Comparison of ENCODE assay signal across 18 cellular contexts in the genomic region with DNA sequence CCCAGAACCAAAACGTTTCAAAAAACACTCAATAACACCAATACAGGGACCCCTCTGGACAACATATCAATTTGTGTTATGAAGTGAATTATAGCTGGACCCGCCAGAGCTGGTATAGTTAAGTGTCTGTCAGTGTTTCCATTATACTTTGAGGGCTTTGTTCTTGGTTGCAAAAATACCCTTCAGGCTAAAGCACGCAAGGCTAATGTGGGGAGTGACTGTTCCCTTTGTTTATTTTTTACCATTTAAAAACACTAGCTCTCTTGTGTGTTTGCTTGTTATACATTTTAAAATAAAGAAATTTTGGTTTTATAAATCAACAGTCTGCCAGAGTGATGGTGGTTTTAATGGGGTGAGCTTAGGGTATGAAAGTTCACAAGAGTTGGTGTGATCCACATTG.
"Had no signal": no experiment of that assay in that cellular context is flagged by ENCODE, and none has a peak within 500 bp of the region (broad histone marks: within the 10 kb centered on the region; RNA-seq: fewer than 3 reads in every experiment).

No MANE protein-coding gene starts in this region.

- H3K4me1 Mint-ChIP-seq: activated naive CD8-positive, alpha-beta T cell treated with anti-CD3 and anti-CD28 coated beads for 36 hours; immature natural killer cell; naive B cell; stimulated activated effector memory CD8-positive, alpha-beta T cell treated with anti-CD3 and anti-CD28 coated beads, Interleukin-12 subunit alpha, Interleukin-12 subunit beta, amount 100 ng/mL, for 72 hours had no signal

- H3K27me3 ChIP-seq: neutrophil had no signal

- ATAC-seq: stimulated activated effector memory CD8-positive, alpha-beta T cell treated with anti-CD3 and anti-CD28 coated beads, Interleukin-12 subunit alpha, Interleukin-12 subunit beta, amount 100 ng/mL, for 72 hours had no signal

- H3K4me2 ChIP-seq: smooth muscle cell had no signal

- H3K36me3 ChIP-seq: lower lobe of right lung, neutrophil had no signal

- H3K27ac Mint-ChIP-seq: activated naive CD8-positive, alpha-beta T cell treated with anti-CD3 and anti-CD28 coated beads for 36 hours; immature natural killer cell; naive B cell; stimulated activated effector memory CD8-positive, alpha-beta T cell treated with anti-CD3 and anti-CD28 coated beads, Interleukin-12 subunit alpha, Interleukin-12 subunit beta, amount 100 ng/mL, for 72 hours; T-helper 2 cell treated with Interferon-gamma antibody and Interleukin-4, amounts not matched to agents 5 μg/mL and 100 μg/mL, for 36 hours had no signal

- H3K4me3 Mint-ChIP-seq: activated naive CD8-positive, alpha-beta T cell treated with anti-CD3 and anti-CD28 coated beads for 36 hours; immature natural killer cell; naive B cell; stimulated activated effector memory CD8-positive, alpha-beta T cell treated with anti-CD3 and anti-CD28 coated beads, Interleukin-12 subunit alpha, Interleukin-12 subunit beta, amount 100 ng/mL, for 72 hours; T-helper 2 cell treated with Interferon-gamma antibody and Interleukin-4, amounts not matched to agents 5 μg/mL and 100 μg/mL, for 36 hours had no signal

- H3K36me3 Mint-ChIP-seq: activated naive CD8-positive, alpha-beta T cell treated with anti-CD3 and anti-CD28 coated beads for 36 hours; immature natural killer cell; naive B cell; stimulated activated effector memory CD8-positive, alpha-beta T cell treated with anti-CD3 and anti-CD28 coated beads, Interleukin-12 subunit alpha, Interleukin-12 subunit beta, amount 100 ng/mL, for 72 hours had no signal

- DNase-seq: activated CD4-positive, alpha-beta T cell treated with anti-CD3 and anti-CD28 coated beads, Interleukin-2, amount 50 U/mL, for 48 hours; activated CD4-positive, CD25-positive, alpha-beta regulatory T cell treated with anti-CD3 and anti-CD28 coated beads, Interleukin-2, amount 50 U/mL, for 72 hours; activated gamma-delta T cell treated with Interleukin-2 at 50 U/mL for 16 hours; activated naive CD8-positive, alpha-beta T cell treated with anti-CD3 and anti-CD28 coated beads for 36 hours; activated T-cell treated with anti-CD3 and anti-CD28 coated beads, Interleukin-2, amount 50 U/mL, for 48 hours; anterior cingulate cortex; dermis blood vessel endothelial cell; immature natural killer cell; left cardiac atrium; lower lobe of right lung; midbrain; naive B cell; right cardiac atrium; trophoblast cell had no signal

- H3K4me3 ChIP-seq: lower lobe of right lung, smooth muscle cell had no signal

- H3K4me1 ChIP-seq: lower lobe of right lung had no signal

- H3K27me3 Mint-ChIP-seq: activated naive CD8-positive, alpha-beta T cell treated with anti-CD3 and anti-CD28 coated beads for 36 hours had no signal

- H3K27ac ChIP-seq: lower lobe of right lung, neutrophil had no signal

- H3K9me3 ChIP-seq: lower lobe of right lung, neutrophil had no signal

- H3K9me3 Mint-ChIP-seq: activated naive CD8-positive, alpha-beta T cell treated with anti-CD3 and anti-CD28 coated beads for 36 hours; naive B cell had no signal
